ENCODE assay signal across 11 cellular contexts in the genomic region with DNA sequence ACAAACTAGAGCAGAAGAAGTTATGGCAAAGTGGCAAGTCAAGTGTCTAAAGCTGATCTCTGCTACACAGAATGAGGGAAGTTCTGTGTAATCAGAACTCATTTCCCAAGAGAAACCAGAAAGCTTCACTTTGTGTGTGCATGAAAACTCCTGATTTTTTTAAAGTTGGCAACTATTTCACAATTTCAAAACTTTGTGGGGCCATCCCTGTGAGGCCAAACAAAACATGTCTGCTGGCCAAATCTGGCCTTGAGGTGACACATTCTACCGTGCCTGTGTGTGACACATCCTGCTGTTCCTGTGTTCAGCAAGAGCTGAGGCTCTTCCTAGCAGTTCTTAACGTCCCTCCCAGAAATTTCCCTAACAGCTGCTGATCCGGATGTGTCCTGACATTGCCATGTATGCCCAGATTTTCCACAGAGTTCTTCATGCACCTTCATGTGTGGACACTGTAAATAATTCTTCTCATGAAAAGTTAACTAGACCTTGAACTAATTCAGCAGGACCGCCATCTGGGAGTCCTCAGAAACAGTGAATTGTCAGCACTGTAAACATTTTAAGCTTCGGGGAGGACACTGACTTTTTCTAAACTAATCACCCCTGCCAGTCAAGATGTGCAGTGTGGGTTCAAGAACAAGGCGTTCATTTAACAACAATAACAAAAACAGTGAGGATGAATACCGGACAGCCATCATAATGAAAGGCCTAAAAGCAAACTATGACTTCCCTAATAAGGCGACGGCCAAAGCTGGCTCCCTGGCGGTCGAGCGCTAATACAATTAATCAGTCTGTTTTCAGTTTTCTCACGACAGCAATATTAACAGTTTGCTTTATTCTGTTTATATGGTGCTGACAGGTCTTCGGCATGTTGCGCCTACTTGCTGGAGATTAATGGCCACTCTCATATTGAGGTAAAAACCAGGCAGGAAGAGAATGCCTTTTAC.
DNase-seq lines count a peak whose midpoint lies in the region; ATAC-seq, FAIRE-seq and TF ChIP-seq lines count a peak whose summit lies in the region.
"Had no signal": no experiment of that assay in that cellular context is flagged by ENCODE, and none has a peak within 500 bp of the region (broad histone marks: within the 10 kb centered on the region; RNA-seq: fewer than 3 reads in every experiment).

No MANE protein-coding gene starts in this region.

- peaks cover 16% of the 10 kb centered on the region for H3K4me1 Mint-ChIP-seq in HFFc6 (ENCODE audit: low read depth)

- peak overlapping the region; percentile 69 for H3K27ac Mint-ChIP-seq in HFFc6

- H3K9me3 ChIP-seq in left lung, result no peaks in the 10 kb centered on the region
- H3K9me3 ChIP-seq: ascending aorta had no signal

- peak; percentile 38 for ATAC-seq in left lung

- peak; percentile 76 for DNase-seq in HFFc6
- peak; percentile 58 for DNase-seq in choroid plexus epithelial cell (ENCODE audit: low read depth)
- no peak for DNase-seq in left lung
- peak in 4 of 49 donors; percentile 9 to 41 (median 18) for DNase-seq in substantia nigra (lab: John Stamatoyannopoulos, UW)
- DNase-seq in posterior cingulate gyrus, result no peak
- no peak for DNase-seq in OCI-M1 (lab: John Stamatoyannopoulos, UW)
- no peak for DNase-seq in iPS-NIHi11 (ENCODE audit: low spot score)
- DNase-seq in GM19239 (ENCODE audit: insufficient read length, low spot score), result no peak

- no peaks in the 10 kb centered on the region for H3K36me3 Mint-ChIP-seq in HFFc6 (ENCODE audit: low read depth)

- no peak for TF ChIP-seq CTCF in HFFc6 (IDR thresholded peaks at IDR 0.05)
- no peak for TF ChIP-seq CTCF in choroid plexus epithelial cell (conservative IDR thresholded peaks at IDR 0.05; ENCODE audit: low read depth, low read length)
- TF ChIP-seq CTCF in left lung (IDR thresholded peaks at IDR 0.05), result no peak

- FAIRE-seq in GM19239 (lab: Jason Lieb, UNC), result no peak

- intact Hi-C loops in left lung (cut with DNase I) (no loop called here), posterior cingulate gyrus (cut with DNase I) (loop anchor here (10.0 kb wide), 1 partner anchor 348 kb away; no protein-coding TSS in a partner anchor)

- H3K36me3 ChIP-seq in left lung, result peaks cover 0 to 27% of the 10 kb centered on the region in 2 donors

- H3K4me3 ChIP-seq in choroid plexus epithelial cell (ENCODE audit: low read depth, low read length) (no peak overlapping the region), left lung (no peak overlapping the region)
- H3K4me3 ChIP-seq: ascending aorta, SK-N-MC had no signal

- no peaks in the 10 kb centered on the region for H3K4me1 ChIP-seq in left lung
- H3K4me1 ChIP-seq: ascending aorta, parathyroid adenoma had no signal

- 0 out of 2 replicates have a peak overlapping the region, but pooled peaks have one; percentile 5 for H3K4me3 Mint-ChIP-seq in HFFc6

- H3K27me3 Mint-ChIP-seq in HFFc6 (ENCODE audit: insufficient read depth), result no peaks in the 10 kb centered on the region

- H3K9me3 Mint-ChIP-seq in HFFc6, result no peaks in the 10 kb centered on the region

- no peaks in the 10 kb centered on the region for H3K27me3 ChIP-seq in left lung
- H3K27me3 ChIP-seq: ascending aorta had no signal

- H3K27ac ChIP-seq in left lung, result peak overlapping the region in 1 of 2 donors; percentile 2
- peak overlapping the region; percentile 70 for H3K27ac ChIP-seq in substantia nigra (ENCODE audit: low read depth, low read length, poor library complexity, severe bottlenecking)
- H3K27ac ChIP-seq: ascending aorta, parathyroid adenoma, SK-N-MC had no signal

Comparison
In these comparisons a context has a peak if more than half of its experiments do, and no peak if none do; other contexts are left out.
1. DNase-seq: peak in HFFc6 (single experiment) and choroid plexus epithelial cell (single experiment); none in left lung (0 of 2), posterior cingulate gyrus (0 of 10), OCI-M1 (single experiment), iPS-NIHi11 (single experiment) and GM19239 (single experiment).